19 cellular contexts compared by ENCODE assay signal in genomic region chr3:33358172-33358781, GRCh38.
"Had no signal": no experiment of that assay in that cellular context is flagged by ENCODE, and none has a peak within 500 bp of the region (broad histone marks: within the 10 kb centered on the region; RNA-seq: fewer than 3 reads in every experiment).

No MANE protein-coding gene starts in this region.

- DNase-seq: activated CD8-positive, alpha-beta memory T cell treated with anti-CD3 and anti-CD28 coated beads, Interleukin-2, amount 50 U/mL, for 48 hours; activated CD8-positive, alpha-beta T cell treated with anti-CD3 and anti-CD28 coated beads, Interleukin-2, amount 10 ng/mL, durations not matched to agents 7 days and 5 days; activated naive CD4-positive, alpha-beta T cell; effector memory CD4-positive, alpha-beta T cell; kidney glomerular epithelial cell; lower lobe of right lung; midbrain; naive B cell; sigmoid colon; stimulated activated CD4-positive, alpha-beta T cell treated with anti-CD3 and anti-CD28 coated beads, Interleukin-12 subunit alpha, Interleukin-12 subunit beta, amount 100 ng/mL, for 4 hours; stimulated activated naive CD4-positive, alpha-beta T cell treated with Interleukin-2 at 50 U/mL for 16 hours; T1000; upper lobe of right lung had no signal

- H3K4me1 Mint-ChIP-seq: naive B cell had no signal

- ATAC-seq: activated CD8-positive, alpha-beta T cell treated with anti-CD3 and anti-CD28 coated beads, Interleukin-2, amount 10 ng/mL, durations not matched to agents 7 days and 5 days; lower lobe of right lung; upper lobe of right lung had no signal

- H3K9me3 ChIP-seq: ascending aorta, lower lobe of right lung, neutrophil, prostate gland, sigmoid colon, suprapubic skin, upper lobe of right lung had no signal

- H3K4me3 ChIP-seq: ascending aorta, coronary artery, lower lobe of right lung, prostate gland, sigmoid colon, suprapubic skin, upper lobe of right lung had no signal

- H3K27me3 ChIP-seq: ascending aorta, neutrophil, sigmoid colon, suprapubic skin, upper lobe of right lung had no signal

- H3K36me3 ChIP-seq: ascending aorta, lower lobe of right lung, neutrophil, prostate gland, sigmoid colon, suprapubic skin, upper lobe of right lung had no signal

- H3K27ac Mint-ChIP-seq: activated CD8-positive, alpha-beta T cell treated with anti-CD3 and anti-CD28 coated beads, Interleukin-2, amount 10 ng/mL, durations not matched to agents 7 days and 5 days; activated T-helper 1 cell treated with anti-CD3 and anti-CD28 coated beads, Interleukin-12 subunit alpha, Interleukin-12 subunit beta, Interleukin-2, Interleukin-4 antibody, amounts not matched to agents 30 ng/mL and 10 ng/mL and 1 ng/mL, durations not matched to agents 14 hours and 24 hours and 36 hours had no signal

- H3K9me3 Mint-ChIP-seq: activated T-helper 1 cell treated with anti-CD3 and anti-CD28 coated beads, Interleukin-12 subunit alpha, Interleukin-12 subunit beta, Interleukin-2, Interleukin-4 antibody, amounts not matched to agents 30 ng/mL and 10 ng/mL and 1 ng/mL, durations not matched to agents 14 hours and 24 hours and 36 hours; naive B cell had no signal

- H3K27ac ChIP-seq: coronary artery, lower lobe of right lung, neutrophil, prostate gland, sigmoid colon, suprapubic skin, upper lobe of right lung had no signal

- H3K4me3 Mint-ChIP-seq: activated CD8-positive, alpha-beta T cell treated with anti-CD3 and anti-CD28 coated beads, Interleukin-2, amount 10 ng/mL, durations not matched to agents 7 days and 5 days; activated T-helper 1 cell treated with anti-CD3 and anti-CD28 coated beads, Interleukin-12 subunit alpha, Interleukin-12 subunit beta, Interleukin-2, Interleukin-4 antibody, amounts not matched to agents 30 ng/mL and 10 ng/mL and 1 ng/mL, durations not matched to agents 14 hours and 24 hours and 36 hours; naive B cell had no signal
